Comparison of ENCODE assay signal across 2 cellular contexts in the genomic region with DNA sequence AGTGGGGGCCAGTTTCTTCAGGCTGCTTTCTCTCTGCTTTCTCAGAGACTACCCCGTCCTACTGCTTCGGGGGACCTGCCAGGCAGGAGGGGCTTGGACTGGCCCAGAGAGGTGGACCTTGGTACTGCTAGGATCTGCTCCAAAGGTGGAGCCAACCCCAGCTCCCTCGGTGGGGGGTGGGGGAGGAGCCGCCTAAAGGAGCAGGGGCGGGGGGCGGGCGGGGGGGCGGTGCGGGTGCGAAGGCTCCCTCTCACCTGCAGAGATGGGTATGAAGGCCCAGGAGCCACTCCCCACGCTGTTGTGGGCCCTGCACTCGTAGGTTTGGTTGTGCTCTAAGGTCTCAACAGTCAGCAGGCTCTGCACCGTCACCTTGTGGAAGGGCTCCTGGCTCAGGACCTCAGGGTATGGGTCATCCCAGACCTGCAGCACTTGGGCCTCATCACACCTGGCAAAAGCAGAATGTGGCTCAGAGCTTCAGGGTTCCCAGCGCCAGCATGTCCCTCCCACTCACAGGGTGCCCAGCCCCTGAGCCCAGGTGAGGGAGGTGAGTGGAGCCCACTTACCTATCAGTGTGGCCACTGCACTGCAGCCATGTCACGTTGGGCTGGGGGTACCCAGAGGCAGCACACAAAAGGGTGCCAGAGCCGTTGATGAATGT.
TF ChIP-seq lines count a peak whose summit lies in the region.

No MANE protein-coding gene starts in this region.

TF ChIP-seq in GM23338, 12 proteins besides CTCF, POLR2A, EP300 and RAD21 (continues in another document):
- TF ChIP-seq CREB1 (CRISPR knock-in tag; IDR thresholded peaks at IDR 0.05; ENCODE audit: low read depth) (no peak), NANOG (IDR thresholded peaks at IDR 0.05; ENCODE audit: borderline replicate concordance) (no peak), ZNF114 (CRISPR knock-in tag; IDR thresholded peaks at IDR 0.05) (no peak), ETS1 (IDR thresholded peaks at IDR 0.05) (no peak), POLR2AphosphoS5 (IDR thresholded peaks at IDR 0.05; ENCODE audit: low read depth) (no peak), EZH2phosphoT487 (IDR thresholded peaks at IDR 0.05; ENCODE audit: unreplicated experiment) (no peak), EZH2 (IDR thresholded peaks at IDR 0.05; ENCODE audit: low read depth, unreplicated experiment) (no peak), STAT1 (IDR thresholded peaks at IDR 0.05; ENCODE audit: unreplicated experiment) (no peak), REST (IDR thresholded peaks at IDR 0.05; ENCODE audit: unreplicated experiment) (no peak)

TF ChIP-seq in IMR-90, 13 proteins besides CTCF, POLR2A, EP300 and RAD21:
- TF ChIP-seq NFE2L2 (IDR thresholded peaks at IDR 0.05; ENCODE audit: low read depth, low read length), result no peak
- no peak for TF ChIP-seq RCOR1 (IDR thresholded peaks at IDR 0.05; ENCODE audit: insufficient replicate concordance, low read length)
- TF ChIP-seq MAFK (IDR thresholded peaks at IDR 0.05; ENCODE audit: low read depth, low read length), result no peak
- TF ChIP-seq MAZ (IDR thresholded peaks at IDR 0.05; ENCODE audit: borderline replicate concordance, low read depth, low read length), result no peak
- no peak for TF ChIP-seq CEBPB (IDR thresholded peaks at IDR 0.05; ENCODE audit: low read depth, low read length)
- no peak for TF ChIP-seq RFX5 (IDR thresholded peaks at IDR 0.05; ENCODE audit: low read depth, low read length)
- TF ChIP-seq, protein P1, sequence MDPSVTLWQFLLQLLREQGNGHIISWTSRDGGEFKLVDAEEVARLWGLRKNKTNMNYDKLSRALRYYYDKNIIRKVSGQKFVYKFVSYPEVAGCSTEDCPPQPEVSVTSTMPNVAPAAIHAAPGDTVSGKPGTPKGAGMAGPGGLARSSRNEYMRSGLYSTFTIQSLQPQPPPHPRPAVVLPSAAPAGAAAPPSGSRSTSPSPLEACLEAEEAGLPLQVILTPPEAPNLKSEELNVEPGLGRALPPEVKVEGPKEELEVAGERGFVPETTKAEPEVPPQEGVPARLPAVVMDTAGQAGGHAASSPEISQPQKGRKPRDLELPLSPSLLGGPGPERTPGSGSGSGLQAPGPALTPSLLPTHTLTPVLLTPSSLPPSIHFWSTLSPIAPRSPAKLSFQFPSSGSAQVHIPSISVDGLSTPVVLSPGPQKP (IDR thresholded peaks at IDR 0.05; ENCODE audit: borderline replicate concordance, low read depth, low read length), result no peak
- no peak for TF ChIP-seq FOS (IDR thresholded peaks at IDR 0.05; ENCODE audit: low read depth, low read length)
- TF ChIP-seq CHD1 (IDR thresholded peaks at IDR 0.05; ENCODE audit: low read depth, low read length), result no peak
TF ChIP-seq in IMR-90: peak in this region for 0.
